Comparison of ENCODE assay signal across 20 cellular contexts in the genomic region with DNA sequence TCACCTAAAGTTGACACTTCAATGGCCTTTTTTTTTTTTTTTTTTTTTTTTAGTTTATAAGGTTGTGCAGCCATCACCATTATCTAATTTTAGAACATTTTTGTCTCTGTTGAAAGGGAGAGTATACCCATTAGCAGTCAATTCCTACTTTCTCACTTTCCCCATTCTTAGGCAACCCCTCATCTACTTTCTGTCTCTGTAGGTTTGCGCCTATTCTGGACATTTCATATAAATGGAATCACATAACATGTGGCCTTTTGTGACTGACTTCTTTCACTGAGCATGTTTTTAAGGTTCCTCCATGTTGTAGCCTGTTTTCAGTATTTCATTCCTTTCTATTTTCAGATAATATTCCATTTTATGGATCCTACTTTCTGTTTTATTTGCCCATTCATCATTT. TPM values are rescaled to one million over a fixed set of nuclear protein-coding genes. Genes with fewer than 3 reads are reported as not detected.
A peak's percentile ranks its signal among the peaks of the same experiment; 100 is the strongest.
DNase-seq lines count a peak whose midpoint lies in the region; ATAC-seq, FAIRE-seq and TF ChIP-seq lines count a peak whose summit lies in the region.
"Had no signal": no experiment of that assay in that cellular context is flagged by ENCODE, and none has a peak within 500 bp of the region (broad histone marks: within the 10 kb centered on the region; RNA-seq: fewer than 3 reads in every experiment).

No MANE protein-coding gene starts in this region.

- no peak overlapping the region for H2BK5ac ChIP-seq in IMR-90 (ENCODE audit: low read depth, low read length, poor library complexity, severe bottlenecking)

- TF ChIP-seq POLR2A in GM12891 (IDR thresholded peaks at IDR 0.05; ENCODE audit: low read depth, low read length): no peak
- no peak for TF ChIP-seq POLR2A in IMR-90 (IDR thresholded peaks at IDR 0.05; ENCODE audit: low read depth, low read length)

- H3K79me1 ChIP-seq in IMR-90 (ENCODE audit: low read depth in 1 of 2, low read length in 2 of 2): 0 out of 4 replicates have a peak, but pooled peaks cover 0 to 5% of the 10 kb centered on the region in 2 experiments

- H4K5ac ChIP-seq in IMR-90 (ENCODE audit: low read depth, low read length): no peak overlapping the region

- H3K4me1 ChIP-seq in IMR-90 (ENCODE audit: control insufficient read depth, insufficient read depth, low read length): peaks cover 2% of the 10 kb centered on the region; the same call in 1 of the 2 replicates
- H3K4me1 ChIP-seq: BE2C had no signal

- no peak overlapping the region for H3K4me3 Mint-ChIP-seq in activated T-helper 2 cell treated with anti-CD3 and anti-CD28 coated beads, Interferon-gamma antibody, Interleukin-2, Interleukin-4, amounts not matched to agents 10 μg/mL and 5 μg/mL and 100 μg/mL, durations not matched to agents 14 hours and 24 hours and 36 hours (ENCODE audit: low read depth)
- H3K4me3 Mint-ChIP-seq: CD14-positive monocyte; CD4-positive, alpha-beta T cell; CD8-positive, alpha-beta memory T cell had no signal

- H2BK120ac ChIP-seq in IMR-90 (ENCODE audit: low read depth, low read length): peak overlapping the region; percentile 71

- H3K27ac Mint-ChIP-seq in activated T-helper 2 cell treated with anti-CD3 and anti-CD28 coated beads, Interferon-gamma antibody, Interleukin-2, Interleukin-4, amounts not matched to agents 10 μg/mL and 5 μg/mL and 100 μg/mL, durations not matched to agents 14 hours and 24 hours and 36 hours: peak overlapping the region; percentile 20
- H3K27ac Mint-ChIP-seq: CD14-positive monocyte; CD4-positive, alpha-beta T cell had no signal

- no peak overlapping the region for H2AFZ ChIP-seq in IMR-90 (replicated peaks; ENCODE audit: low read length, poor library complexity)
- H2AFZ ChIP-seq: GM23248 had no signal

- in situ Hi-C loops in IMR-90 (cut with MboI; ENCODE audit: low sequenced_read_pairs): no loop called here

- peaks cover 8% of the 10 kb centered on the region for H3K4me1 Mint-ChIP-seq in activated T-helper 2 cell treated with anti-CD3 and anti-CD28 coated beads, Interferon-gamma antibody, Interleukin-2, Interleukin-4, amounts not matched to agents 10 μg/mL and 5 μg/mL and 100 μg/mL, durations not matched to agents 14 hours and 24 hours and 36 hours (ENCODE audit: low read depth)
- H3K4me1 Mint-ChIP-seq: CD8-positive, alpha-beta memory T cell had no signal

- H3K36me3 Mint-ChIP-seq in activated T-helper 2 cell treated with anti-CD3 and anti-CD28 coated beads, Interferon-gamma antibody, Interleukin-2, Interleukin-4, amounts not matched to agents 10 μg/mL and 5 μg/mL and 100 μg/mL, durations not matched to agents 14 hours and 24 hours and 36 hours (ENCODE audit: low read depth): peaks cover 62% of the 10 kb centered on the region

- no peak overlapping the region for H3K18ac ChIP-seq in IMR-90 (ENCODE audit: low read depth, low read length)

- no peak for TF ChIP-seq CTCF in IMR-90 (conservative IDR thresholded peaks at IDR 0.05; ENCODE audit: low read depth, low read length)

- no peak overlapping the region for H4K91ac ChIP-seq in IMR-90 (ENCODE audit: insufficient read depth, low read depth, low read length)

- no peak for TF ChIP-seq RAD21 in IMR-90 (IDR thresholded peaks at IDR 0.05; ENCODE audit: low read length)

- no peak overlapping the region for H3K4me2 ChIP-seq in IMR-90 (ENCODE audit: low read depth, low read length)
- H3K4me2 ChIP-seq: BLaER1 treated with 17β-estradiol and CSF1 and Interleukin-3, amounts not matched to agents 10 nM and 100 nM had no signal

- H3K27me3 Mint-ChIP-seq in activated T-helper 2 cell treated with anti-CD3 and anti-CD28 coated beads, Interferon-gamma antibody, Interleukin-2, Interleukin-4, amounts not matched to agents 10 μg/mL and 5 μg/mL and 100 μg/mL, durations not matched to agents 14 hours and 24 hours and 36 hours (ENCODE audit: low read depth): no peaks in the 10 kb centered on the region
- H3K27me3 Mint-ChIP-seq: CD4-positive, alpha-beta T cell; CD8-positive, alpha-beta memory T cell had no signal

- no peak overlapping the region for H3K27ac ChIP-seq in IMR-90 (ENCODE audit: insufficient read depth, low read length)
- H3K27ac ChIP-seq: BLaER1 treated with 17β-estradiol and CSF1 and Interleukin-3, amounts not matched to agents 10 nM and 100 nM; GM23248 had no signal

- BruUV-seq in IMR-90 (replicated peaks; lab: Mats Ljungman, UMichigan): no TSS peak

- no peak for DNase-seq in GM12891 (ENCODE audit: insufficient read length, low spot score)
- no peak for DNase-seq in IMR-90
- DNase-seq in activated T-helper 2 cell treated with anti-CD3 and anti-CD28 coated beads, Interferon-gamma antibody, Interleukin-2, Interleukin-4, amounts not matched to agents 10 μg/mL and 5 μg/mL and 100 μg/mL, durations not matched to agents 14 hours and 24 hours and 36 hours (ENCODE audit: low spot score): no peak
- DNase-seq in NCI-H526 treated with DMSO at 0.1 percent for 48 hours (lab: John Stamatoyannopoulos, UW): no peak
- DNase-seq in AG20443 (ENCODE audit: low spot score): no peak
- DNase-seq in posterior vena cava (ENCODE audit: low spot score): no peak
- DNase-seq: AML-193; BE2C; Calu3; CD4-positive, alpha-beta T cell; CD8-positive, alpha-beta memory T cell; DND-41; GM23248; H7; HCEC 1CT had no signal

- no peaks in the 10 kb centered on the region for H4K20me1 ChIP-seq in IMR-90 (ENCODE audit: insufficient read depth, low read length)
- H4K20me1 ChIP-seq: BLaER1 treated with 17β-estradiol and CSF1 and Interleukin-3, amounts not matched to agents 10 nM and 100 nM had no signal

- no peak overlapping the region for H3K4me3 ChIP-seq in IMR-90 (ENCODE audit: insufficient read depth, low read depth, low read length)
- H3K4me3 ChIP-seq: BLaER1 treated with 17β-estradiol and CSF1 and Interleukin-3, amounts not matched to agents 10 nM and 100 nM; GM23248 had no signal

- H2BK15ac ChIP-seq in IMR-90 (ENCODE audit: low read depth, low read length): peak overlapping the region; percentile 52; the same call in 1 of the 3 replicates

- no peak overlapping the region for H2AK9ac ChIP-seq in IMR-90 (replicated peaks; ENCODE audit: low read depth, low read length, poor library complexity)

- H2BK20ac ChIP-seq in IMR-90 (ENCODE audit: low read depth, low read length): peak overlapping the region; percentile 72; the same call in 1 of the 2 replicates

- intact Hi-C loops in IMR-90 (cut with micrococcal nuclease) (no loop called here), posterior vena cava (cut with DNase I) (no loop called here)
- intact Hi-C loops in activated T-helper 2 cell treated with anti-CD3 and anti-CD28 coated beads, Interferon-gamma antibody, Interleukin-2, Interleukin-4, amounts not matched to agents 10 μg/mL and 5 μg/mL and 100 μg/mL, durations not matched to agents 14 hours and 24 hours and 36 hours (cut with micrococcal nuclease): no loop called here

- no peaks in the 10 kb centered on the region for H3K27me3 ChIP-seq in IMR-90 (ENCODE audit: control insufficient read depth, insufficient read depth, low read length)
- H3K27me3 ChIP-seq: BE2C; BLaER1 treated with 17β-estradiol and CSF1 and Interleukin-3, amounts not matched to agents 10 nM and 100 nM had no signal

- H3K36me3 ChIP-seq in IMR-90 (ENCODE audit: control insufficient read depth, insufficient read depth, low read length): no peaks in the 10 kb centered on the region; the same call in 1 of the 2 replicates

- POLR2A ChIA-PET in IMR-90 (lab: Charles Lee; ENCODE audit: unreplicated experiment): no interaction called here

- no peak overlapping the region for H3K14ac ChIP-seq in IMR-90 (replicated peaks; ENCODE audit: low read depth, low read length)

- H3K9ac ChIP-seq in IMR-90 (ENCODE audit: low read depth, low read length): no peak overlapping the region
- H3K9ac ChIP-seq: BLaER1 treated with 17β-estradiol and CSF1 and Interleukin-3, amounts not matched to agents 10 nM and 100 nM; GM23248 had no signal

- CTCF ChIA-PET in IMR-90 (lab: Yijun Ruan, JAX): no interaction called here

- FAIRE-seq in GM12891 (lab: Jason Lieb, UNC): peak; percentile 47
- FAIRE-seq: G401.6, GM19239, H1 had no signal

- ATAC-seq in IMR-90 (ENCODE audit: low read depth): no peak

- H2AK5ac ChIP-seq in IMR-90 (ENCODE audit: low read depth, low read length): 0 out of 2 replicates have a peak overlapping the region, but pooled peaks have one; percentile 10

- H3K9me1 ChIP-seq in IMR-90 (ENCODE audit: insufficient read depth, low read length): peaks cover 4% of the 10 kb centered on the region

- H3K56ac ChIP-seq in IMR-90 (ENCODE audit: extremely low read depth, insufficient read depth, low read length): no peak overlapping the region

- H4K8ac ChIP-seq in IMR-90 (ENCODE audit: low read depth in 2 of 2, low read length in 2 of 2): peak overlapping the region in 1 of 2 experiments; percentile 52; a peak in 1 of 4 replicates

- no peaks in the 10 kb centered on the region for H3K9me3 ChIP-seq in IMR-90 (ENCODE audit: control insufficient read depth, insufficient read depth, low read length)
- H3K9me3 ChIP-seq: BE2C; BLaER1 treated with 17β-estradiol and CSF1 and Interleukin-3, amounts not matched to agents 10 nM and 100 nM had no signal

- dilution Hi-C loops in IMR-90 (cut with HindIII; ENCODE audit: low sequenced_read_pairs, unreplicated experiment): no loop called here

- H3K4ac ChIP-seq in IMR-90 (ENCODE audit: low read depth, low read length): no peak overlapping the region; the same call in 1 of the 2 replicates

- 100% methylated on average over 1 of the region's 1 CpG; no CpG with 5 or more reads in 1 of the 2 experiments for WGBS in IMR-90 (ENCODE audit: extremely low coverage in 2 of 2, insufficient read length in 1 of 2), 2 experiments

- no peaks in the 10 kb centered on the region for H3K9me3 Mint-ChIP-seq in activated T-helper 2 cell treated with anti-CD3 and anti-CD28 coated beads, Interferon-gamma antibody, Interleukin-2, Interleukin-4, amounts not matched to agents 10 μg/mL and 5 μg/mL and 100 μg/mL, durations not matched to agents 14 hours and 24 hours and 36 hours
- H3K9me3 Mint-ChIP-seq: CD14-positive monocyte; CD4-positive, alpha-beta T cell; CD8-positive, alpha-beta memory T cell had no signal

- H3K23ac ChIP-seq in IMR-90 (ENCODE audit: low read depth, low read length): no peak overlapping the region

TF ChIP-seq in GM12891, 5 proteins besides CTCF, POLR2A, EP300 and RAD21 (continues in another document):
- no peak for TF ChIP-seq POU2F2 (IDR thresholded peaks at IDR 0.05; ENCODE audit: low read depth, low read length)
- TF ChIP-seq TAF1 (IDR thresholded peaks at IDR 0.05; ENCODE audit: low read depth, low read length): no peak

TF ChIP-seq in IMR-90, 13 proteins besides CTCF, POLR2A, EP300 and RAD21 (continues in another document):
- TF ChIP-seq CEBPB (IDR thresholded peaks at IDR 0.05; ENCODE audit: low read depth, low read length) (no peak), MXI1 (IDR thresholded peaks at IDR 0.05; ENCODE audit: borderline replicate concordance, low read depth, low read length) (no peak)

RNA-seq across cellular contexts. Expression of a gene that starts 56.3 kb away (rescaled TPM):
- polyA plus RNA-seq in GM12891 (2012; ENCODE audit: low read depth, missing spikeins): 12.6 TPM
- total RNA-seq in IMR-90 (2012; rRNA removed) (6.5 and 7.2 TPM in 2 replicates), posterior vena cava (1 to 10 TPM in 1 of 2 donors, under 1 TPM in 1; 1.00 to 3.1 TPM)
- 2.3 and 2.5 TPM in 2 replicates for polyA plus RNA-seq in IMR-90 (2012; rRNA removed)
- 0.26 and 0.64 TPM in 2 replicates for polyA plus RNA-seq in IMR-90 (2012; cell fraction: cytosol; rRNA removed)
- polyA plus RNA-seq in IMR-90 (2012; cell fraction: nucleus; rRNA removed; ENCODE audit: low replicate concordance): 0.27 and 1.7 TPM in 2 replicates
- 58.9 and 65.3 TPM in 2 replicates for total RNA-seq in activated T-helper 2 cell treated with anti-CD3 and anti-CD28 coated beads, Interferon-gamma antibody, Interleukin-2, Interleukin-4, amounts not matched to agents 10 μg/mL and 5 μg/mL and 100 μg/mL, durations not matched to agents 14 hours and 24 hours and 36 hours
